ENCODE assay signal across 27 cellular contexts in the genomic region with DNA sequence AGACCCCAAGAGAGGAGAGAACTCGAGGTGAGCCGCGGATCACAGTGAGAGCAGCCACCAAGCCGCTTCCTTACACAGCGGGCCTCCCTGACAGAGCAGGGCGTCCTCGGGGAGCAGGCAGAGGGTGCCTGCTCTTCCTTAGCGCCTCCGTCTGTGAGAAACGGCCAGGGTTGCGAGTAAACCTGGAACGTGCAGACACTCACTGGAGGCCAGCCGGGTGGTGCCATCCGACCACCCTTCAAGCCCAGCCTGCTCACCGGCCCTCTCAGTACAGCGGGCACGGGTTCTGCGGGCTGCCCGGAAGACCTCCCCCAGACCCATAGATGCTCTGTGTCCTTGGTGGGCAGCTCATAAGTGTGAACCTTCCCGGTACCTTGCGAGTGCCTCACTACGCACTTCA. TPM values are rescaled to one million over a fixed set of nuclear protein-coding genes. Genes with fewer than 3 reads are reported as not detected.
DNase-seq lines count a peak whose midpoint lies in the region; TF ChIP-seq lines count a peak whose summit lies in the region.
"Had no signal": no experiment of that assay in that cellular context is flagged by ENCODE, and none has a peak within 500 bp of the region (broad histone marks: within the 10 kb centered on the region; RNA-seq: fewer than 3 reads in every experiment).

No MANE protein-coding gene starts in this region.

- TF ChIP-seq CTCF in 22Rv1 (IDR thresholded peaks at IDR 0.05) (no peak), mesothelial cell of epicardium (IDR thresholded peaks at IDR 0.05; ENCODE audit: unreplicated experiment) (no peak)

- no peak overlapping the region for H2AFZ ChIP-seq in GM23248
- H2AFZ ChIP-seq: PC-9 had no signal

- H3K4me3 ChIP-seq in H7 (ENCODE audit: insufficient read depth, low read depth, low read length) = no peak overlapping the region
- H3K4me3 ChIP-seq in endocrine pancreas (ENCODE audit: control insufficient read depth, insufficient read depth, low read length) = no peak overlapping the region
- H3K4me3 ChIP-seq in GM23248 = no peak overlapping the region
- H3K4me3 ChIP-seq: ascending aorta, left lung, mucosa of descending colon, PC-9, SJCRH30, uterus had no signal

- H3K9me3 ChIP-seq in endocrine pancreas (ENCODE audit: control insufficient read depth, low read length) (no peaks in the 10 kb centered on the region), GM23248 (ENCODE audit: low read depth) (no peaks in the 10 kb centered on the region)
- H3K9me3 ChIP-seq: ascending aorta, left lung, mucosa of descending colon, SJCRH30, uterus had no signal

- H4K20me1 ChIP-seq in GM23248 (ENCODE audit: insufficient read depth) = no peaks in the 10 kb centered on the region

- H3K79me2 ChIP-seq in GM23248 (ENCODE audit: insufficient read depth) = peaks cover 93% of the 10 kb centered on the region

- no peaks in the 10 kb centered on the region for H3K27me3 Mint-ChIP-seq in mesothelial cell of epicardium (ENCODE audit: low read depth)
- H3K27me3 Mint-ChIP-seq: CD4-positive, alpha-beta T cell had no signal

- H3K4me2 ChIP-seq in GM23248 (ENCODE audit: unreplicated experiment) = no peak overlapping the region
- H3K4me2 ChIP-seq: PC-9 had no signal

- H3K9ac ChIP-seq in endocrine pancreas (ENCODE audit: control insufficient read depth, insufficient read depth, low read length) (peak overlapping the region; percentile 21), GM23248 (no peak overlapping the region)

- no peaks in the 10 kb centered on the region for H3K9me2 ChIP-seq in GM23248 (ENCODE audit: insufficient read depth)

- peak; percentile 41 for DNase-seq in H7
- no peak for DNase-seq in mesothelial cell of epicardium (ENCODE audit: low spot score in 2 of 2, unreplicated experiment in 2 of 2)
- DNase-seq in NCI-H187 (lab: John Stamatoyannopoulos, UW) = no peak
- no peak for DNase-seq in activated CD8-positive, alpha-beta memory T cell treated with anti-CD3 and anti-CD28 coated beads, Interleukin-2, amount 50 U/mL, for 4 hours
- no peak for DNase-seq in RKO (ENCODE audit: low spot score)
- no peak for DNase-seq in GM23248
- DNase-seq: ACHN; activated CD4-positive, alpha-beta T cell treated with anti-CD3 and anti-CD28 coated beads, Interleukin-2, amount 50 U/mL, for 4 hours; activated naive CD4-positive, alpha-beta T cell; CD4-positive, alpha-beta T cell; cerebellar nuclear complex; DMS153; effector memory CD4-positive, alpha-beta T cell; head of caudate nucleus; left lung; mucosa of descending colon; NCI-H1930; NCI-H2227 treated with DMSO at 0.1 percent for 48 hours; PC-9; retina; SJCRH30; stimulated activated CD4-positive, alpha-beta T cell treated with anti-CD3 and anti-CD28 coated beads, Interleukin-12 subunit alpha, Interleukin-12 subunit beta, amount 100 ng/mL, for 4 hours; stimulated activated CD8-positive, alpha-beta memory T cell treated with anti-CD3 and anti-CD28 coated beads, Interleukin-4, amount 100 ng/mL, for 48 hours; uterus had no signal

- 96 to 99% methylated on average over 21 to 22 of the region's 22 CpGs for WGBS in GM23248 (ENCODE audit: low coverage in 1 of 2, low lambda C conversion rate in 2 of 2, missing lambda C conversion rate in 2 of 2), 2 experiments

- in situ Hi-C loops in GM23248 (cut with MboI) = no loop called here

- H3K4me3 Mint-ChIP-seq in mesothelial cell of epicardium = no peak overlapping the region
- H3K4me3 Mint-ChIP-seq: CD4-positive, alpha-beta T cell had no signal

- H3K9me3 Mint-ChIP-seq in mesothelial cell of epicardium = no peaks in the 10 kb centered on the region
- H3K9me3 Mint-ChIP-seq: CD4-positive, alpha-beta T cell had no signal

- H3K4me1 Mint-ChIP-seq in mesothelial cell of epicardium = peaks cover 52% of the 10 kb centered on the region

- H3K36me3 ChIP-seq in H7 (replicated peaks; ENCODE audit: control insufficient read depth, insufficient read depth, low read length) (no peaks in the 10 kb centered on the region), endocrine pancreas (ENCODE audit: control insufficient read depth, insufficient read depth, low read length) (no peaks in the 10 kb centered on the region), GM23248 (ENCODE audit: low read depth) (no peaks in the 10 kb centered on the region)
- H3K36me3 ChIP-seq: uterus had no signal

- H3K36me3 Mint-ChIP-seq in mesothelial cell of epicardium = peaks cover 4% of the 10 kb centered on the region

- H3F3A ChIP-seq in GM23248 (ENCODE audit: insufficient read depth) = peaks cover 14% of the 10 kb centered on the region

- no peaks in the 10 kb centered on the region for H3K27me3 ChIP-seq in H7 (ENCODE audit: control insufficient read depth, insufficient read depth, low read length)
- no peaks in the 10 kb centered on the region for H3K27me3 ChIP-seq in endocrine pancreas (ENCODE audit: control insufficient read depth, insufficient read depth, low read length)
- H3K27me3 ChIP-seq in GM23248 (replicated peaks; ENCODE audit: insufficient read depth) = no peaks in the 10 kb centered on the region
- H3K27me3 ChIP-seq: ascending aorta, left lung, SJCRH30, uterus had no signal

- H3K27ac ChIP-seq in 22Rv1 (peak overlapping the region; percentile 94; the same call in 1 of the 2 replicates), GM23248 (no peak overlapping the region)
- H3K27ac ChIP-seq: ascending aorta, left lung, PC-9, SJCRH30, uterus had no signal

- H3K4me1 ChIP-seq in endocrine pancreas (ENCODE audit: control insufficient read depth, insufficient read depth, low read length) (peaks cover 5% of the 10 kb centered on the region), GM23248 (ENCODE audit: insufficient read depth) (peaks cover 26% of the 10 kb centered on the region)

- peak overlapping the region; percentile 90 for H3K27ac Mint-ChIP-seq in mesothelial cell of epicardium
- H3K27ac Mint-ChIP-seq: CD4-positive, alpha-beta T cell had no signal

RNA-seq across cellular contexts. Expression of gene DOT1L, which starts 9.7 kb away (rescaled TPM):
- total RNA-seq in H7 (2014; rRNA removed; shearing (Covaris generic)) = 13.3 and 18.0 TPM in 2 replicates
- total RNA-seq in mesothelial cell of epicardium = 54.1 to 59.1 TPM (median 58.2 TPM) in 3 replicates
- total RNA-seq in GM23248 (2014; rRNA removed; shearing (Covaris generic)) = 4.3 and 4.4 TPM in 2 replicates
- 4.0 and 5.3 TPM in 2 replicates for polyA plus RNA-seq in GM23248 (2016; fragmentation: Nextera tagmentation; extraction: Ambion mirVana)

RNA-seq across cellular contexts. Expression of gene AP3D1, which starts 22.0 kb away (rescaled TPM):
- total RNA-seq in H7 (2014; rRNA removed; shearing (Covaris generic)) = 175 and 177 TPM in 2 replicates
- 107 to 116 TPM (median 115 TPM) in 3 replicates for total RNA-seq in mesothelial cell of epicardium
- total RNA-seq in GM23248 (2014; rRNA removed; shearing (Covaris generic)) = 95.4 and 97.6 TPM in 2 replicates
- 65.2 and 79.0 TPM in 2 replicates for polyA plus RNA-seq in GM23248 (2016; fragmentation: Nextera tagmentation; extraction: Ambion mirVana)
